In the genomic region with DNA sequence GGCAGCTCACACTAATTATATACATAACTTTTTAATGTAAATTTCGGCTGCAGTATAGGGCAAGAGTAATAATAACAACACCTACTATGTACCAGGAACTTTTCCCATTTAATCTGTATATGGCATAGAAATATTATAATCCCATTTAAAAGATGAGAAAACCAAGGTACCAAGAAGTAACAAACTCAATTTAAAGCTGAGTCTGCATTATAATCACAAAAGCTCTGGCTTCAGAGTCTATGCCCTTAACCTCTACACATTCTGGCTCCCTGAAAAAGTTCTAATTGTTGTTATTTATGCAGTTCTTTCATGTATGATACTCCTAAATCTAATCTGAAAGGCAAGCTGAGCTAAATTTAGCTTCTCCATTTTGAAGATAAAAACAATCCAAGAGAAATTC, we compare ENCODE assay signal across 21 cellular contexts.
"Had no signal": no experiment of that assay in that cellular context is flagged by ENCODE, and none has a peak within 500 bp of the region (broad histone marks: within the 10 kb centered on the region; RNA-seq: fewer than 3 reads in every experiment).

No MANE protein-coding gene starts in this region.

- H3K36me3 Mint-ChIP-seq: naive thymus-derived CD8-positive, alpha-beta T cell; stimulated activated effector memory CD8-positive, alpha-beta T cell treated with anti-CD3 and anti-CD28 coated beads, Interleukin-12 subunit alpha, Interleukin-12 subunit beta, amount 100 ng/mL, for 72 hours; type B pancreatic cell had no signal

- H3K36me3 ChIP-seq: colonic mucosa, gastrocnemius medialis, pancreas, stomach, tibial artery had no signal

- ATAC-seq: esophagus mucosa; left lobe of liver; naive thymus-derived CD8-positive, alpha-beta T cell; pancreas; sciatic nerve; stimulated activated effector memory CD8-positive, alpha-beta T cell treated with anti-CD3 and anti-CD28 coated beads, Interleukin-12 subunit alpha, Interleukin-12 subunit beta, amount 100 ng/mL, for 72 hours had no signal

- H3K27ac ChIP-seq: colonic mucosa, epithelial cell of prostate, gastrocnemius medialis, pancreas, stomach, tibial artery had no signal

- H3K9me3 ChIP-seq: colonic mucosa, gastrocnemius medialis, pancreas, stomach, tibial artery had no signal

- H3K4me1 Mint-ChIP-seq: naive thymus-derived CD8-positive, alpha-beta T cell; nephron progenitor cell; stimulated activated effector memory CD8-positive, alpha-beta T cell treated with anti-CD3 and anti-CD28 coated beads, Interleukin-12 subunit alpha, Interleukin-12 subunit beta, amount 100 ng/mL, for 72 hours had no signal

- H3K4me1 ChIP-seq: colonic mucosa, gastrocnemius medialis, pancreas, stomach had no signal

- H3K4me3 Mint-ChIP-seq: dendritic cell treated with granulocyte-macrophage colony-stimulating factor and Interleukin-4, amounts not matched to agents 40 ng/mL and 50 ng/mL, for 4 days; endodermal cell; naive thymus-derived CD8-positive, alpha-beta T cell; nephron progenitor cell; stimulated activated effector memory CD8-positive, alpha-beta T cell treated with anti-CD3 and anti-CD28 coated beads, Interleukin-12 subunit alpha, Interleukin-12 subunit beta, amount 100 ng/mL, for 72 hours; type B pancreatic cell had no signal

- H3K27me3 Mint-ChIP-seq: dendritic cell treated with granulocyte-macrophage colony-stimulating factor and Interleukin-4, amounts not matched to agents 40 ng/mL and 50 ng/mL, for 4 days; naive thymus-derived CD8-positive, alpha-beta T cell had no signal

- H3K4me3 ChIP-seq: colonic mucosa, gastrocnemius medialis, pancreas, stomach, tibial artery had no signal

- H3K9me3 Mint-ChIP-seq: dendritic cell treated with granulocyte-macrophage colony-stimulating factor and Interleukin-4, amounts not matched to agents 40 ng/mL and 50 ng/mL, for 4 days; endodermal cell; nephron progenitor cell; type B pancreatic cell had no signal

- H3K27ac Mint-ChIP-seq: dendritic cell treated with granulocyte-macrophage colony-stimulating factor and Interleukin-4, amounts not matched to agents 40 ng/mL and 50 ng/mL, for 4 days; endodermal cell; naive thymus-derived CD8-positive, alpha-beta T cell; nephron progenitor cell; stimulated activated effector memory CD8-positive, alpha-beta T cell treated with anti-CD3 and anti-CD28 coated beads, Interleukin-12 subunit alpha, Interleukin-12 subunit beta, amount 100 ng/mL, for 72 hours; type B pancreatic cell had no signal

- H3K27me3 ChIP-seq: colonic mucosa, gastrocnemius medialis, pancreas, stomach, tibial artery had no signal

- DNase-seq: colonic mucosa; effector CD8-positive, alpha-beta T cell; endodermal cell; kidney; mesendoderm; naive thymus-derived CD8-positive, alpha-beta T cell; nephron progenitor cell; pancreas; stimulated activated CD4-positive, alpha-beta T cell treated with anti-CD3 and anti-CD28 coated beads, Interleukin-2, amount 100 ng/mL, for 24 hours; stimulated activated CD4-positive, alpha-beta T cell treated with anti-CD3 and anti-CD28 coated beads, Interleukin-4, amount 100 ng/mL, for 24 hours; stimulated activated naive CD4-positive, alpha-beta T cell treated with Interleukin-2 at 50 U/mL for 16 hours; stomach; tibial artery had no signal
